34 cellular contexts compared by ENCODE assay signal in genomic region chrX:18934708-18935107, GRCh38.
"Had no signal": no experiment of that assay in that cellular context is flagged by ENCODE, and none has a peak within 500 bp of the region (broad histone marks: within the 10 kb centered on the region; RNA-seq: fewer than 3 reads in every experiment).

No MANE protein-coding gene starts in this region.

- H3K9ac ChIP-seq: KMS-11 had no signal

- H3K4me2 ChIP-seq: KMS-11 had no signal

- H3K27ac ChIP-seq: KMS-11 had no signal

- DNase-seq: Karpas-422, Kasumi-1, MG63, MM.1S, MV-4-11, NCI-H1048, NCI-H1092, NCI-H1092 treated with DMSO at 0.1 percent for 48 hours, NCI-H1105, NCI-H1105 treated with DMSO at 0.1 percent for 48 hours, NCI-H1417, NCI-H1417 treated with DMSO at 0.1 percent for 48 hours, NCI-H1436, NCI-H1436 treated with DMSO at 0.1 percent for 48 hours, NCI-H146, NCI-H1694, NCI-H1694 treated with DMSO at 0.1 percent for 48 hours, NCI-H187, NCI-H187 treated with DMSO at 0.1 percent for 48 hours, NCI-H1930, NCI-H2029, NCI-H2029 treated with DMSO at 0.1 percent for 48 hours, NCI-H2081, NCI-H2081 treated with DMSO at 0.1 percent for 48 hours, NCI-H2107, NCI-H2171, NCI-H2171 treated with DMSO at 0.1 percent for 48 hours, NCI-H2227 treated with DMSO at 0.1 percent for 48 hours, NCI-H226, NCI-H345, NCI-H446, NCI-H446 treated with DMSO at 0.1 percent for 48 hours, NCI-H510A had no signal

- H3K9me3 ChIP-seq: MG63 had no signal

- H3K4me3 ChIP-seq: MG63 had no signal

- H3K27me3 ChIP-seq: MG63 had no signal
